1 cellular context compared by ENCODE assay signal in the genomic region with DNA sequence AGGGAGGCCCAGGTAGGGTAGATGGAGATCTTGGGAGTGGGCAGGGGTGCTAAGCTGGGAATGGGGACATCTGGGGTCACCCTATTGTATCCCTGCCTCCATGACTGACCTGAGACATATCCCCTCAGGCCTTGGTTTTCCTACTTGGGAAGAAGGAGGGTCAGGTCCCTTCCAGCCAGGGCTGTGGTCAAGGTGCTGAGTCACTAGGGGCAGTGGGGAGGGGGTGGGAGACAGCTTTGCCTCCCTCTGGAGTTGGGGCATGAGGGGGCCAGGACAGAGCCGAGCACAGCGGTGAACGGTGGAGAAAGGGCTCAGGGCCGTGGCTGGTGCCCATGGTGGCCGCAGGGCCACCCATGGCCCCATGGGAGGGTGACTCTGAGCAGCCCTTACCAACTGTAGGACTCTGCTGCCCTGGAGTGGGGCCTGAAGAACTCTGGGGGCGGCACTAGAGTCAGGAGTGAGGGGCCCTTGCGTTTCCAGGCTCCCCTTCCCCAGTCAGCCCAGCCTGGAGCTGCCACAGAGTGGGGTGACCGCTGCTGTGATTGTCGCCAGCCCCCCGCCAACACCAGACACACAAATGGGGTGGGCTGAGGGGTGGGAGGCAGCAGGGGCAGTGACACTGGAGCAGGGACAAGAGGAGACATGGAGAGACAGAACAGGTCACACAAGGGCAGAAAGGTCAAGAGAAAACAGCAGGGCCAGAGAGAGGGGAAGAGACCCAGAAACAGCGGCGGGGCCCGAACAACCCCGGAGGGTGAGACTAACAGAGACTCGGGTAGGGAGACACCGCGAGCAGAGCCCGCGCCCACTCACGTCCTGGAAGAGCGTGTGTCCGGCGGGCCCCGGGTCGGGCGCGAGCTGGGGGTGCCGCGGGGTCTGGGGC.
TF ChIP-seq lines count a peak whose summit lies in the region.

No MANE protein-coding gene starts in this region.

TF ChIP-seq in endothelial cell of umbilical vein, 7 proteins besides CTCF, POLR2A, EP300 and RAD21 (continued from another document):
- TF ChIP-seq JUN (IDR thresholded peaks at IDR 0.05; ENCODE audit: borderline replicate concordance, insufficient read depth, insufficient read length, low read depth) = no peak
